ENCODE assay signal across 1 cellular context in the genomic region with DNA sequence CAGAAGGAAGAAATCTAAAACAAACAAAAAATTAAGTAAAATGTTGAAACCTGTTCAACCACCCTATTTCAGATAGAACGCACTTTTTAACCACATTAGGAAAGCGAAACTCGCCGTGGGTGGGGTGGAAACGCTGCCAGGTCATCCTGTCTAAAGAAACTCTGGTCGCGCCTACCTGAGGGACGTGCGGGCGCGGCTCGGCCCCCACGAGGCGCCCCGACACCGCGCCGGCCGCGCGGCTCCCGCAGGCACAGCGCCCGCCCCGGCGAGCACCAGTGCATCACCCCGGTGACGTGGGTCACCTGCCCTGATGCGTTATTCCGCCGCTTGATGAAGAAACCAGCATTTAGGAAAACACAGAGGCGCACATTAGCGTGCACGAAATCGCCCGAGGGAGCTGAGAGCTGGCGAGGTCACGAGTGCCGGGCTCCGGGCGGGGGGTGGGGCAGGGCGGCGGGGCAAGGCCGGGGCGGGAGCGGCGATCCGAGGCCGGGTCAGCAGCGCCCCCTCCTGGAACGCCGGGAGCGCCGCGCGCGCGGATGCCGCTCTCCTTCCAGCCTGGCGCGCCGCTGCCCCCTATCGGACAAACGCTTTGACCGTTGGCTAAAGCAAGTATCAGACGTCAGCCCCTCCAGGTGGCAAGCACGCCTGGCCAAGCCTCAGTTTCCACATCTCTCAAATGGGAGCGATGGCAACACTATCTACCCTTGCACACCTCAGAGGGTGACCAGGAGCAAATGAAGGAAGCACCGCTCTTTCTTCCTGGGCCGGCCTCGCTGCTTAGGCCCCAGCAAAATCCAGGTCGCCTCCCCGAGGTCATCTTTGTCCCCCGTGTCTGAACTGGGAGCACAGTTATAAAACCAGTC.
TF ChIP-seq lines count a peak whose summit lies in the region.

No MANE protein-coding gene starts in this region.

TF ChIP-seq in GM23338, 12 proteins besides CTCF, POLR2A, EP300 and RAD21 (continued from another document):
- no peak for TF ChIP-seq REST (IDR thresholded peaks at IDR 0.05; ENCODE audit: unreplicated experiment)
- TF ChIP-seq POLR2AphosphoS5 (IDR thresholded peaks at IDR 0.05; ENCODE audit: low read depth) = peak; percentile 27; the same call in 1 of the 2 replicates
